In genomic region chr11:69865707-69866106, GRCh38 we compare ENCODE assay signal across 31 cellular contexts. TPM values are rescaled to one million over a fixed set of nuclear protein-coding genes. Genes with fewer than 3 reads are reported as not detected.
"Had no signal": no experiment of that assay in that cellular context is flagged by ENCODE, and none has a peak within 500 bp of the region (broad histone marks: within the 10 kb centered on the region; RNA-seq: fewer than 3 reads in every experiment).

No MANE protein-coding gene starts in this region.

- H3K4me3 ChIP-seq: ascending aorta, breast epithelium, cardiac muscle cell, coronary artery, dorsolateral prefrontal cortex, esophagus muscularis mucosa, gastrocnemius medialis had no signal

- H3K27ac ChIP-seq: ascending aorta, breast epithelium, cardiac muscle cell, coronary artery, dorsolateral prefrontal cortex, esophagus muscularis mucosa, foreskin keratinocyte, gastrocnemius medialis had no signal

- H3K9me3 Mint-ChIP-seq: activated CD4-positive, alpha-beta memory T cell treated with anti-CD3 and anti-CD28 coated beads for 36 hours; activated CD4-positive, alpha-beta T cell treated with anti-CD3 and anti-CD28 coated beads, Interleukin-2, amount 10 ng/mL, durations not matched to agents 24 days and 14 days; activated naive CD4-positive, alpha-beta T cell treated with anti-CD3 and anti-CD28 coated beads, Interleukin-2, amount 10 ng/mL, durations not matched to agents 7 days and 5 days; activated naive CD4-positive, alpha-beta T cell treated with anti-CD3 and anti-CD28 coated beads, Interleukin-2, amount 50 U/mL, for 72 hours; activated naive CD8-positive, alpha-beta T cell treated with anti-CD3 and anti-CD28 coated beads, Interleukin-2, amount 10 ng/mL, durations not matched to agents 7 days and 5 days; activated T-cell treated with anti-CD3 and anti-CD28 coated beads, Interleukin-2, amount 50 U/mL, for 24 hours; activated T-cell treated with anti-CD3 and anti-CD28 coated beads, Interleukin-2, amount 50 U/mL, for 72 hours; brain; central memory CD8-positive, alpha-beta T cell; dendritic cell treated with granulocyte-macrophage colony-stimulating factor and Interleukin-4, amounts not matched to agents 40 ng/mL and 50 ng/mL, for 4 days had no signal

- H3K36me3 Mint-ChIP-seq: activated CD4-positive, alpha-beta memory T cell treated with anti-CD3 and anti-CD28 coated beads for 36 hours; activated naive CD4-positive, alpha-beta T cell treated with anti-CD3 and anti-CD28 coated beads, Interleukin-2, amount 10 ng/mL, durations not matched to agents 7 days and 5 days; activated naive CD4-positive, alpha-beta T cell treated with anti-CD3 and anti-CD28 coated beads, Interleukin-2, amount 50 U/mL, for 72 hours; activated naive CD8-positive, alpha-beta T cell treated with anti-CD3 and anti-CD28 coated beads, Interleukin-2, amount 10 ng/mL, durations not matched to agents 7 days and 5 days; brain had no signal

- H3K27ac Mint-ChIP-seq: activated CD4-positive, alpha-beta memory T cell treated with anti-CD3 and anti-CD28 coated beads for 36 hours; activated CD4-positive, alpha-beta T cell treated with anti-CD3 and anti-CD28 coated beads for 36 hours; activated CD4-positive, alpha-beta T cell treated with anti-CD3 and anti-CD28 coated beads, Interleukin-2, amount 10 ng/mL, durations not matched to agents 24 days and 14 days; activated CD8-positive, alpha-beta T cell treated with anti-CD3 and anti-CD28 coated beads, Interleukin-2, amount 10 ng/mL, durations not matched to agents 7 days and 5 days; activated naive CD4-positive, alpha-beta T cell treated with anti-CD3 and anti-CD28 coated beads, Interleukin-2, amount 10 ng/mL, durations not matched to agents 7 days and 5 days; activated naive CD4-positive, alpha-beta T cell treated with anti-CD3 and anti-CD28 coated beads, Interleukin-2, amount 50 U/mL, for 72 hours; activated naive CD8-positive, alpha-beta T cell treated with anti-CD3 and anti-CD28 coated beads, Interleukin-2, amount 10 ng/mL, durations not matched to agents 7 days and 5 days; activated T-cell treated with anti-CD3 and anti-CD28 coated beads, Interleukin-2, amount 50 U/mL, for 24 hours; activated T-cell treated with anti-CD3 and anti-CD28 coated beads, Interleukin-2, amount 50 U/mL, for 72 hours; dendritic cell treated with granulocyte-macrophage colony-stimulating factor and Interleukin-4, amounts not matched to agents 40 ng/mL and 50 ng/mL, for 4 days had no signal

- ATAC-seq: activated CD4-positive, alpha-beta T cell treated with anti-CD3 and anti-CD28 coated beads for 36 hours; activated CD8-positive, alpha-beta T cell treated with anti-CD3 and anti-CD28 coated beads, Interleukin-2, amount 10 ng/mL, durations not matched to agents 7 days and 5 days; activated naive CD4-positive, alpha-beta T cell treated with anti-CD3 and anti-CD28 coated beads, Interleukin-2, amount 50 U/mL, for 72 hours; activated T-cell treated with anti-CD3 and anti-CD28 coated beads, Interleukin-2, amount 50 U/mL, for 72 hours; foreskin keratinocyte; gastrocnemius medialis had no signal

- DNase-seq: activated CD4-positive, alpha-beta memory T cell treated with anti-CD3 and anti-CD28 coated beads for 36 hours; activated CD4-positive, alpha-beta T cell treated with anti-CD3 and anti-CD28 coated beads for 36 hours; activated CD4-positive, alpha-beta T cell treated with anti-CD3 and anti-CD28 coated beads, Interleukin-2, amount 10 ng/mL, durations not matched to agents 24 days and 14 days; activated CD4-positive, CD25-positive, alpha-beta regulatory T cell; activated CD4-positive, CD25-positive, alpha-beta regulatory T cell treated with anti-CD3 and anti-CD28 coated beads, Interleukin-2, amount 50 U/mL, for 72 hours; activated CD8-positive, alpha-beta memory T cell treated with anti-CD3 and anti-CD28 coated beads, Interleukin-2, amount 50 U/mL, for 48 hours; activated CD8-positive, alpha-beta T cell treated with anti-CD3 and anti-CD28 coated beads, Interleukin-2, amount 10 ng/mL, durations not matched to agents 7 days and 5 days; activated gamma-delta T cell; activated naive CD4-positive, alpha-beta T cell; activated naive CD4-positive, alpha-beta T cell treated with anti-CD3 and anti-CD28 coated beads, Interleukin-2, amount 10 ng/mL, durations not matched to agents 7 days and 5 days; activated naive CD8-positive, alpha-beta T cell treated with anti-CD3 and anti-CD28 coated beads, Interleukin-2, amount 10 ng/mL, durations not matched to agents 7 days and 5 days; activated T-cell treated with anti-CD3 and anti-CD28 coated beads for 4 hours; activated T-cell treated with anti-CD3 and anti-CD28 coated beads, Interleukin-2, amount 50 U/mL, for 24 hours; activated T-cell treated with anti-CD3 and anti-CD28 coated beads, Interleukin-2, amount 50 U/mL, for 72 hours; effector memory CD4-positive, alpha-beta T cell; erythroblast; foreskin keratinocyte; gastrocnemius medialis; glutamatergic neuron; T-helper 2 cell had no signal

- H3K4me3 Mint-ChIP-seq: activated CD4-positive, alpha-beta memory T cell treated with anti-CD3 and anti-CD28 coated beads for 36 hours; activated CD4-positive, alpha-beta T cell treated with anti-CD3 and anti-CD28 coated beads for 36 hours; activated CD4-positive, alpha-beta T cell treated with anti-CD3 and anti-CD28 coated beads, Interleukin-2, amount 10 ng/mL, durations not matched to agents 24 days and 14 days; activated CD8-positive, alpha-beta T cell treated with anti-CD3 and anti-CD28 coated beads, Interleukin-2, amount 10 ng/mL, durations not matched to agents 7 days and 5 days; activated naive CD4-positive, alpha-beta T cell treated with anti-CD3 and anti-CD28 coated beads, Interleukin-2, amount 10 ng/mL, durations not matched to agents 7 days and 5 days; activated naive CD8-positive, alpha-beta T cell treated with anti-CD3 and anti-CD28 coated beads, Interleukin-2, amount 10 ng/mL, durations not matched to agents 7 days and 5 days; activated T-cell treated with anti-CD3 and anti-CD28 coated beads, Interleukin-2, amount 50 U/mL, for 24 hours; activated T-cell treated with anti-CD3 and anti-CD28 coated beads, Interleukin-2, amount 50 U/mL, for 72 hours; central memory CD8-positive, alpha-beta T cell; dendritic cell treated with granulocyte-macrophage colony-stimulating factor and Interleukin-4, amounts not matched to agents 40 ng/mL and 50 ng/mL, for 4 days had no signal

- H3K36me3 ChIP-seq: ascending aorta, breast epithelium, cardiac muscle cell, esophagus muscularis mucosa, gastrocnemius medialis had no signal

- H3K27me3 ChIP-seq: ascending aorta, cardiac muscle cell had no signal

- H3K9me3 ChIP-seq: ascending aorta, breast epithelium, esophagus muscularis mucosa, gastrocnemius medialis had no signal

- H3K4me1 ChIP-seq: ascending aorta, breast epithelium, esophagus muscularis mucosa, foreskin keratinocyte, gastrocnemius medialis had no signal

- H3K4me1 Mint-ChIP-seq: activated CD4-positive, alpha-beta T cell treated with anti-CD3 and anti-CD28 coated beads for 36 hours; activated CD4-positive, alpha-beta T cell treated with anti-CD3 and anti-CD28 coated beads, Interleukin-2, amount 10 ng/mL, durations not matched to agents 24 days and 14 days; activated naive CD4-positive, alpha-beta T cell treated with anti-CD3 and anti-CD28 coated beads, Interleukin-2, amount 10 ng/mL, durations not matched to agents 7 days and 5 days; activated naive CD8-positive, alpha-beta T cell treated with anti-CD3 and anti-CD28 coated beads, Interleukin-2, amount 10 ng/mL, durations not matched to agents 7 days and 5 days; central memory CD8-positive, alpha-beta T cell had no signal

RNA-seq across cellular contexts. Expression of gene FGF3, which starts 46.5 kb away (rescaled TPM):
- total RNA-seq: activated CD4-positive, alpha-beta memory T cell treated with anti-CD3 and anti-CD28 coated beads for 36 hours; activated CD4-positive, alpha-beta T cell treated with anti-CD3 and anti-CD28 coated beads for 36 hours; activated CD4-positive, alpha-beta T cell treated with anti-CD3 and anti-CD28 coated beads, Interleukin-2, amount 10 ng/mL, durations not matched to agents 24 days and 14 days; activated CD8-positive, alpha-beta T cell treated with anti-CD3 and anti-CD28 coated beads, Interleukin-2, amount 10 ng/mL, durations not matched to agents 7 days and 5 days; activated naive CD4-positive, alpha-beta T cell treated with anti-CD3 and anti-CD28 coated beads, Interleukin-2, amount 50 U/mL, for 72 hours; activated naive CD8-positive, alpha-beta T cell treated with anti-CD3 and anti-CD28 coated beads, Interleukin-2, amount 10 ng/mL, durations not matched to agents 7 days and 5 days; activated T-cell treated with anti-CD3 and anti-CD28 coated beads, Interleukin-2, amount 50 U/mL, for 72 hours; ascending aorta; breast epithelium; dorsolateral prefrontal cortex; esophagus muscularis mucosa; foreskin keratinocyte; gastrocnemius medialis; T-helper 1 cell treated with Interleukin-12 subunit alpha and Interleukin-12 subunit beta and Interleukin-4 antibody, amounts not matched to agents 30 ng/mL and 1 ng/mL, for 36 hours had no signal
